In genomic region chr13:50893211-50893852, GRCh38 we compare ENCODE assay signal across 9 cellular contexts. TPM values are rescaled to one million over a fixed set of nuclear protein-coding genes. Genes with fewer than 3 reads are reported as not detected.
DNase-seq lines count a peak whose midpoint lies in the region; ATAC-seq, FAIRE-seq and TF ChIP-seq lines count a peak whose summit lies in the region.
"Had no signal": no experiment of that assay in that cellular context is flagged by ENCODE, and none has a peak within 500 bp of the region (broad histone marks: within the 10 kb centered on the region; RNA-seq: fewer than 3 reads in every experiment).

No MANE protein-coding gene starts in this region.

- TF ChIP-seq POLR2A in GM12892 (IDR thresholded peaks at IDR 0.05; ENCODE audit: low read depth, low read length), result no peak

- peak overlapping the region; percentile 74 for H3K4me3 Mint-ChIP-seq in activated naive CD8-positive, alpha-beta T cell

- H3K27me3 Mint-ChIP-seq in activated naive CD8-positive, alpha-beta T cell, result no peaks in the 10 kb centered on the region

- DNase-seq in GM12892 (ENCODE audit: insufficient read length) (no peak), sciatic nerve (ENCODE audit: low spot score) (no peak), NCI-H1930 (lab: John Stamatoyannopoulos, UW) (no peak), NCI-H2196 (lab: John Stamatoyannopoulos, UW; ENCODE audit: unreplicated experiment) (no peak), OCI-M2 (lab: John Stamatoyannopoulos, UW; ENCODE audit: unreplicated experiment) (no peak)
- DNase-seq in Jurkat, Clone E6-1 (ENCODE audit: low read depth, low spot score), result peak; percentile 97

- H3K9me3 Mint-ChIP-seq in activated naive CD8-positive, alpha-beta T cell (ENCODE audit: low read depth), result peaks cover 3% of the 10 kb centered on the region

- FAIRE-seq in GM12892 (lab: Jason Lieb, UNC), result peak; percentile 92

- peaks cover 4% of the 10 kb centered on the region for H3K36me3 Mint-ChIP-seq in activated naive CD8-positive, alpha-beta T cell

- peak; percentile 71 for ATAC-seq in GM21576 (IDR thresholded peaks at IDR 0.05; ENCODE audit: unreplicated experiment)
- ATAC-seq in sciatic nerve, result peak; percentile 67
- ATAC-seq: Panc1 had no signal

- H3K4me3 ChIP-seq in Jurkat, Clone E6-1 (ENCODE audit: low read length), result peak overlapping the region; percentile 38

- peak overlapping the region; percentile 89 for H3K27ac Mint-ChIP-seq in activated naive CD8-positive, alpha-beta T cell

- intact Hi-C loops in sciatic nerve (cut with DNase I), result no loop called here

- peaks cover 40% of the 10 kb centered on the region for H3K4me1 Mint-ChIP-seq in activated naive CD8-positive, alpha-beta T cell (ENCODE audit: low read depth)

RNA-seq across cellular contexts. Expression of gene RNASEH2B, which starts 16.3 kb away (rescaled TPM):
- 83.1 TPM for polyA plus RNA-seq in GM12892 (2012; ENCODE audit: missing spikeins)
- 439 TPM for polyA plus RNA-seq in Jurkat, Clone E6-1 (2012; ENCODE audit: insufficient read depth, insufficient read length)
- 45.7 TPM for total RNA-seq in sciatic nerve

RNA-seq across cellular contexts. Expression of gene DLEU7, which starts 49.8 kb away (rescaled TPM):
- polyA plus RNA-seq in GM12892 (2012; ENCODE audit: missing spikeins), result not detected
- polyA plus RNA-seq in Jurkat, Clone E6-1 (2012; ENCODE audit: insufficient read depth, insufficient read length), result not detected
- total RNA-seq in sciatic nerve, result 11.5 TPM
